Comparison of ENCODE assay signal across 8 cellular contexts in genomic region chr12:121792607-121793500, GRCh38. TPM values are rescaled to one million over a fixed set of nuclear protein-coding genes. Genes with fewer than 3 reads are reported as not detected.
DNase-seq lines count a peak whose midpoint lies in the region; ATAC-seq and TF ChIP-seq lines count a peak whose summit lies in the region.

No MANE protein-coding gene starts in this region.

- CTCF ChIA-PET in naive thymus-derived CD4-positive, alpha-beta T cell (lab: Charles Lee), result interaction anchor here (1.0 to 14.9 kb wide), 7 partner anchors 13 to 106 kb away, joined by 5 to 609 read pairs (median 17); partner anchors contain the start of gene SETD1B

- no peaks in the 10 kb centered on the region for H3K27me3 Mint-ChIP-seq in dendritic cell treated with granulocyte-macrophage colony-stimulating factor and Interleukin-4, amounts not matched to agents 40 ng/mL and 50 ng/mL, for 4 days
- no peaks in the 10 kb centered on the region for H3K27me3 Mint-ChIP-seq in naive thymus-derived CD4-positive, alpha-beta T cell

- intact Hi-C loops in dendritic cell treated with granulocyte-macrophage colony-stimulating factor and Interleukin-4, amounts not matched to agents 40 ng/mL and 50 ng/mL, for 4 days (cut with micrococcal nuclease), result loop anchor here (5.0 kb wide), 1 partner anchor 96 kb away; no protein-coding TSS in a partner anchor
- intact Hi-C loops in naive thymus-derived CD4-positive, alpha-beta T cell (cut with micrococcal nuclease), result loop anchor here (5.0 kb wide), 5 partner anchors 81 to 391 kb away; partner anchors contain the start of genes MLXIP (in 1 of the 2), ORAI1 (in 1 of the 2), RNF34 (in 1 of the 2) and TMEM120B (in 1 of the 2)

- DNase-seq in GM20000 (ENCODE audit: low spot score) (peak; percentile 77), T-helper 9 cell (peak; percentile 49), medulla oblongata (ENCODE audit: extremely low spot score) (no peak), NCI-H2029 (lab: John Stamatoyannopoulos, UW) (no peak), AG08396 (ENCODE audit: low spot score) (no peak)
- DNase-seq in naive thymus-derived CD4-positive, alpha-beta T cell, result peak in 7 of 9 donors; percentile 54 to 73 (median 59)

- peaks cover 47 to 50% of the 10 kb centered on the region in 2 donors for H3K4me1 ChIP-seq in naive thymus-derived CD4-positive, alpha-beta T cell (ENCODE audit: control insufficient read depth in 2 of 2, insufficient read depth in 2 of 2, low read length in 2 of 2)

- H3K9me3 Mint-ChIP-seq in dendritic cell treated with granulocyte-macrophage colony-stimulating factor and Interleukin-4, amounts not matched to agents 40 ng/mL and 50 ng/mL, for 4 days, result no peaks in the 10 kb centered on the region
- peaks cover 0 to 11% (median 0%) of the 10 kb centered on the region in 11 donors for H3K9me3 Mint-ChIP-seq in naive thymus-derived CD4-positive, alpha-beta T cell

- H3K4me1 Mint-ChIP-seq in dendritic cell treated with granulocyte-macrophage colony-stimulating factor and Interleukin-4, amounts not matched to agents 40 ng/mL and 50 ng/mL, for 4 days (ENCODE audit: low read depth), result peaks cover 84% of the 10 kb centered on the region
- H3K4me1 Mint-ChIP-seq in naive thymus-derived CD4-positive, alpha-beta T cell, result peaks cover 39 to 72% (median 61%) of the 10 kb centered on the region in 7 donors

- no peak for TF ChIP-seq CTCF in GM20000 (IDR thresholded peaks at IDR 0.05; ENCODE audit: extremely low read depth, missing control alignments)

- H3K36me3 ChIP-seq in naive thymus-derived CD4-positive, alpha-beta T cell (ENCODE audit: control insufficient read depth in 2 of 3, insufficient read depth in 3 of 3, low read length in 3 of 3), result peaks cover 0 to 29% (median 0%) of the 10 kb centered on the region in 3 experiments

- POLR2A ChIA-PET in naive thymus-derived CD4-positive, alpha-beta T cell (lab: Charles Lee), result interaction anchor here (0.8 to 33.4 kb wide), 10 partner anchors 5 to 121 kb away, joined by 3 to 1941 read pairs (median 9); partner anchors contain the start of genes RHOF, SETD1B and TMEM120B

- peak; percentile 6 for ATAC-seq in naive thymus-derived CD4-positive, alpha-beta T cell
- no peak for ATAC-seq in GM18868 (IDR thresholded peaks at IDR 0.05; ENCODE audit: unreplicated experiment)

- no peaks in the 10 kb centered on the region for H3K9me3 ChIP-seq in naive thymus-derived CD4-positive, alpha-beta T cell (ENCODE audit: control insufficient read depth in 2 of 3, low read length in 3 of 3)

- H3K27me3 ChIP-seq in naive thymus-derived CD4-positive, alpha-beta T cell (ENCODE audit: control insufficient read depth in 2 of 2, insufficient read depth in 2 of 2, low read length in 2 of 2), result no peaks in the 10 kb centered on the region

- peaks cover 42% of the 10 kb centered on the region for H3K36me3 Mint-ChIP-seq in dendritic cell treated with granulocyte-macrophage colony-stimulating factor and Interleukin-4, amounts not matched to agents 40 ng/mL and 50 ng/mL, for 4 days (ENCODE audit: low read depth)
- peaks cover 0 to 35% (median 4%) of the 10 kb centered on the region in 5 donors for H3K36me3 Mint-ChIP-seq in naive thymus-derived CD4-positive, alpha-beta T cell

- peak overlapping the region; percentile 78 for H3K4me3 Mint-ChIP-seq in dendritic cell treated with granulocyte-macrophage colony-stimulating factor and Interleukin-4, amounts not matched to agents 40 ng/mL and 50 ng/mL, for 4 days
- H3K4me3 Mint-ChIP-seq in naive thymus-derived CD4-positive, alpha-beta T cell, result peak overlapping the region; percentile 89 to 99 (median 96)

- peak overlapping the region; percentile 89 for H3K27ac Mint-ChIP-seq in dendritic cell treated with granulocyte-macrophage colony-stimulating factor and Interleukin-4, amounts not matched to agents 40 ng/mL and 50 ng/mL, for 4 days
- peak overlapping the region; percentile 95 to 100 (median 98) for H3K27ac Mint-ChIP-seq in naive thymus-derived CD4-positive, alpha-beta T cell

- peak overlapping the region; percentile 99 for H3K4me3 ChIP-seq in naive thymus-derived CD4-positive, alpha-beta T cell (ENCODE audit: low read length)

- peak overlapping the region; percentile 96 for H3K27ac ChIP-seq in naive thymus-derived CD4-positive, alpha-beta T cell (ENCODE audit: low read depth, low read length)

RNA-seq across cellular contexts. Expression of gene RHOF, which starts 0.6 kb away (rescaled TPM):
- total RNA-seq in naive thymus-derived CD4-positive, alpha-beta T cell, result 100 to 1,000 TPM; 121 to 164 (median 134) TPM
- 100 to 1,000 TPM in 1 of 2 donors, 10 to 100 TPM in 1; 69.2 to 115 TPM for polyA plus RNA-seq in naive thymus-derived CD4-positive, alpha-beta T cell

RNA-seq across cellular contexts. Expression of gene SETD1B, which starts 11.0 kb away (rescaled TPM):
- total RNA-seq in naive thymus-derived CD4-positive, alpha-beta T cell, result 100 to 1,000 TPM in 1 of 5 experiments, 10 to 100 TPM in 4; 35.1 to 124 (median 79.2) TPM
- polyA plus RNA-seq in naive thymus-derived CD4-positive, alpha-beta T cell, result 1 to 10 TPM; 2.1 to 4.3 TPM

Comparison
In these comparisons a context has a peak if more than half of its experiments do, and no peak if none do; other contexts are left out.
1. DNase-seq: peak in GM20000 (single experiment), T-helper 9 cell (single experiment) and naive thymus-derived CD4-positive, alpha-beta T cell (7 of 9); none in medulla oblongata (single experiment), NCI-H2029 (single experiment) and AG08396 (single experiment).